Comparison of ENCODE assay signal across 24 cellular contexts in genomic region chr3:59308001-59308400, GRCh38.
"Had no signal": no experiment of that assay in that cellular context is flagged by ENCODE, and none has a peak within 500 bp of the region (broad histone marks: within the 10 kb centered on the region; RNA-seq: fewer than 3 reads in every experiment).

No MANE protein-coding gene starts in this region.

- H3K9me3 ChIP-seq: left ventricle myocardium inferior, mucosa of descending colon, ovary, right atrium auricular region, right lobe of liver, testis, tibial artery, upper lobe of right lung had no signal

- H3K36me3 ChIP-seq: left ventricle myocardium inferior, ovary, right atrium auricular region, right lobe of liver, tibial artery, upper lobe of right lung had no signal

- FAIRE-seq: urothelium cell line had no signal

- H3K27ac ChIP-seq: left ventricle myocardium inferior, ovary, right atrium auricular region, right lobe of liver, testis, tibial artery, upper lobe of right lung had no signal

- ATAC-seq: mucosa of descending colon; naive thymus-derived CD4-positive, alpha-beta T cell; natural killer cell treated with Interleukin-12 subunit alpha and Interleukin-12 subunit beta and Interleukin-15 and Interleukin-18, amount 100 ng/mL, for 72 hours; right lobe of liver; stimulated activated memory B cell treated with anti-CD40 and anti-IgM and Interleukin-4, amounts not matched to agents 10 μg/mL and 1 μg/mL and 100 μg/mL, for 72 hours; stimulated activated naive CD8-positive, alpha-beta T cell treated with anti-CD3 and anti-CD28 coated beads, Interleukin-15, amount 100 ng/mL, for 72 hours; upper lobe of right lung had no signal

- DNase-seq: hypothalamus; immature natural killer cell; left ventricle myocardium inferior; midbrain; mucosa of descending colon; naive thymus-derived CD4-positive, alpha-beta T cell; ovary; right lobe of liver; stimulated activated CD4-positive, alpha-beta T cell treated with anti-CD3 and anti-CD28 coated beads, Interleukin-1b, Interleukin-23, amount 100 ng/mL, for 48 hours; stimulated activated CD4-positive, alpha-beta T cell treated with anti-CD3 and anti-CD28 coated beads, Interleukin-2, amount 100 ng/mL, for 48 hours; stimulated activated CD4-positive, alpha-beta T cell treated with anti-CD3 and anti-CD28 coated beads, Interleukin-4, amount 100 ng/mL, for 4 hours; stimulated activated CD8-positive, alpha-beta memory T cell treated with anti-CD3 and anti-CD28 coated beads, Interleukin-4, amount 100 ng/mL, for 48 hours; stimulated activated naive CD4-positive, alpha-beta T cell treated with Interleukin-2 at 50 U/mL for 16 hours; stimulated activated naive CD8-positive, alpha-beta T cell treated with anti-CD3 and anti-CD28 coated beads, Interleukin-15, amount 100 ng/mL, for 72 hours; testis; tibial artery; trophoblast cell; upper lobe of right lung had no signal

- H3K4me1 ChIP-seq: left ventricle myocardium inferior, right atrium auricular region, right lobe of liver, testis, tibial artery, upper lobe of right lung had no signal

- H3K27me3 ChIP-seq: ovary, right atrium auricular region, right lobe of liver, testis, tibial artery, upper lobe of right lung had no signal

- H3K4me3 ChIP-seq: left ventricle myocardium inferior, lung, mucosa of descending colon, ovary, right atrium auricular region, right lobe of liver, smooth muscle cell, testis, tibial artery, upper lobe of right lung had no signal
